ENCODE assay signal across 7 cellular contexts in the genomic region with DNA sequence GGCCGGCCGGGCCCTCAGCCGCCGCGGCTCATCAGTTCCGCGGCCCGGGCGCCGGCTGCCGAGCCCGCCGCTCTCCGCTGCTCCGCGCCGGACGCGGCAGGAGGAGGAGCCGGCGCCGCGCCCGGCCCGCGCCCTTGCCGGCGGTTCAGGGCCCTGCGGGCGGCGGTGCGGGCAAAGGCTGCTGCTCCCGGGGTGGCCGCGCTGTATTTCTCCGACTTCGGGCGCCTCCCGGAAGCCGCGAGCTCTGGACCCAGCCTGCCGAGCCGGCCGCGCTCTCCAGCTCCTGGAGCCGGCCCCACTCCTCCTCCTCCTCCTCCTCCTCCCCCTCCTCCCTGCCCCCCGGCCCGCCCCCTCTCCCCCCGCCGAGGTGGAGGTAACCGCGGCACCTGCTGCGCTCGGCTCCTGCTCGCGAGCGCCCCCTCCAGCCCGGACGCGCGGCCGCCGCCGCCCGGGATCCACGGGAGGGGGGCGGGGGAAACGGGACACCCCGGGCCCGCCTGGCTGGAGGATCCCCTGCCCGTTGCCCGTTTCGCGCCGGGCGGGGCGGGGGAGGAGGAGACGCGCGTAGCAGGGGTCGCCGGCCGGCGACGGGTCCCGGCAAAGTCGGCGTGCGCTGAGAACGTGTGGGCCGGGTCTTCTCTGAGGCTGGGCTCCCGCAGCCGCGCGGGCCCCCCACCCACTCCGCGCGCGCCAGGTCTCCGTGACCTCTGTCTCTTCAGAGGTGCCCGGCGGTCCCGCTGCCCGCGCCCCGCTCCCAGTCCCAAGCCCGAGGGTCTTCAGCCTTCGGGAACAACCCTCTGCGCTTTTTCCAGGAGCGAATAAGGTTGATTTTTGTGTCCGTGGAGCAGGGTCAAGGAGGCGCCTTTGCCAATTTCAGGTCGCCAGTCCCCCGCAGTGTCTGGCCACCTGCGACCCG. TPM values are rescaled to one million over a fixed set of nuclear protein-coding genes. Genes with fewer than 3 reads are reported as not detected.
DNase-seq lines count a peak whose midpoint lies in the region; ATAC-seq and TF ChIP-seq lines count a peak whose summit lies in the region.

A gene with protein sequence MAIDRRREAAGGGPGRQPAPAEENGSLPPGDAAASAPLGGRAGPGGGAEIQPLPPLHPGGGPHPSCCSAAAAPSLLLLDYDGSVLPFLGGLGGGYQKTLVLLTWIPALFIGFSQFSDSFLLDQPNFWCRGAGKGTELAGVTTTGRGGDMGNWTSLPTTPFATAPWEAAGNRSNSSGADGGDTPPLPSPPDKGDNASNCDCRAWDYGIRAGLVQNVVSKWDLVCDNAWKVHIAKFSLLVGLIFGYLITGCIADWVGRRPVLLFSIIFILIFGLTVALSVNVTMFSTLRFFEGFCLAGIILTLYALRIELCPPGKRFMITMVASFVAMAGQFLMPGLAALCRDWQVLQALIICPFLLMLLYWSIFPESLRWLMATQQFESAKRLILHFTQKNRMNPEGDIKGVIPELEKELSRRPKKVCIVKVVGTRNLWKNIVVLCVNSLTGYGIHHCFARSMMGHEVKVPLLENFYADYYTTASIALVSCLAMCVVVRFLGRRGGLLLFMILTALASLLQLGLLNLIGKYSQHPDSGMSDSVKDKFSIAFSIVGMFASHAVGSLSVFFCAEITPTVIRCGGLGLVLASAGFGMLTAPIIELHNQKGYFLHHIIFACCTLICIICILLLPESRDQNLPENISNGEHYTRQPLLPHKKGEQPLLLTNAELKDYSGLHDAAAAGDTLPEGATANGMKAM (minus strand): TSS at position 257 of the 916 bp plus-strand sequence. CDS start 491 bp downstream, outside the sequence.

- H3K4me1 ChIP-seq in HUES64 (ENCODE audit: insufficient read depth, low read length) (peaks cover 36% of the 10 kb centered on the region), right atrium auricular region (peaks cover 0 to 22% of the 10 kb centered on the region in 2 donors), psoas muscle (peaks cover 7% of the 10 kb centered on the region), upper lobe of right lung (peaks cover 6% of the 10 kb centered on the region)

- H3K4me3 Mint-ChIP-seq in activated naive CD8-positive, alpha-beta T cell treated with anti-CD3 and anti-CD28 coated beads, Interleukin-2, amount 50 U/mL, for 24 hours = peak within 1 kb of the TSS; percentile 67

- peak within 1 kb of the TSS; percentile 67 for H3K4me3 ChIP-seq in HUES64 (ENCODE audit: low read length)
- H3K4me3 ChIP-seq in SK-N-MC = peak within 1 kb of the TSS; percentile 87
- H3K4me3 ChIP-seq in right atrium auricular region = peak within 1 kb of the TSS; percentile 50 to 68
- peak within 1 kb of the TSS; percentile 78 for H3K4me3 ChIP-seq in psoas muscle
- H3K4me3 ChIP-seq in upper lobe of right lung = peak within 1 kb of the TSS; percentile 59

- H3K9me3 ChIP-seq in HUES64 (ENCODE audit: insufficient read depth, low read depth, low read length) (no peaks in the 10 kb centered on the region), SK-N-MC (ENCODE audit: low read depth, low read length) (no peaks in the 10 kb centered on the region), right atrium auricular region (no peaks in the 10 kb centered on the region), psoas muscle (no peaks in the 10 kb centered on the region), upper lobe of right lung (no peaks in the 10 kb centered on the region)

- peaks cover 4% of the 10 kb centered on the region for H3K4me1 Mint-ChIP-seq in activated naive CD8-positive, alpha-beta T cell treated with anti-CD3 and anti-CD28 coated beads, Interleukin-2, amount 50 U/mL, for 24 hours

- TF ChIP-seq CTCF in GM13977 (IDR thresholded peaks at IDR 0.05; ENCODE audit: extremely low read depth, insufficient read depth, missing control alignments) = peak; percentile 91
- TF ChIP-seq CTCF in right atrium auricular region (IDR thresholded peaks at IDR 0.05) = peak; percentile 95 to 97
- peak; percentile 74 for TF ChIP-seq CTCF in psoas muscle (IDR thresholded peaks at IDR 0.05)
- peak; percentile 63 for TF ChIP-seq CTCF in upper lobe of right lung (IDR thresholded peaks at IDR 0.05)

- ATAC-seq in activated naive CD8-positive, alpha-beta T cell treated with anti-CD3 and anti-CD28 coated beads, Interleukin-2, amount 50 U/mL, for 24 hours = peak; percentile 55
- peak; percentile 90 to 92 (median 90) for ATAC-seq in psoas muscle
- peak; percentile 93 for ATAC-seq in upper lobe of right lung

- H3K27me3 Mint-ChIP-seq in activated naive CD8-positive, alpha-beta T cell treated with anti-CD3 and anti-CD28 coated beads, Interleukin-2, amount 50 U/mL, for 24 hours = peaks cover 32% of the 10 kb centered on the region

- under 1% methylated on average over 110 of the region's 116 CpGs for WGBS in HUES64
- 0 to 1% (median 0%) methylated on average over 36 to 115 of the region's 116 CpGs for WGBS in psoas muscle, 3 donors

- intact Hi-C loops in psoas muscle (cut with DNase I) (loop anchor here (1.0 to 10.0 kb wide), 5 partner anchors 35 to 275 kb away; no protein-coding TSS in a partner anchor), upper lobe of right lung (cut with DNase I) (no loop called here)

- H3K36me3 Mint-ChIP-seq in activated naive CD8-positive, alpha-beta T cell treated with anti-CD3 and anti-CD28 coated beads, Interleukin-2, amount 50 U/mL, for 24 hours (ENCODE audit: low read depth) = no peaks in the 10 kb centered on the region

- DNase-seq in GM13977 (ENCODE audit: low spot score) = peak; percentile 94
- no peak for DNase-seq in SK-N-MC (ENCODE audit: low read depth, low spot score)
- peak; percentile 73 for DNase-seq in activated naive CD8-positive, alpha-beta T cell treated with anti-CD3 and anti-CD28 coated beads, Interleukin-2, amount 50 U/mL, for 24 hours
- DNase-seq in right atrium auricular region (ENCODE audit: low spot score) = no peak
- peak; percentile 76 to 88 for DNase-seq in psoas muscle
- DNase-seq in upper lobe of right lung = peak; percentile 90

- no peak within 1 kb of the TSS for H3K27ac Mint-ChIP-seq in activated naive CD8-positive, alpha-beta T cell treated with anti-CD3 and anti-CD28 coated beads, Interleukin-2, amount 50 U/mL, for 24 hours

- in situ Hi-C loops in GM13977 (cut with MboI; ENCODE audit: low pct_unique_long_range_greater_than_20kb, low sequenced_read_pairs, unreplicated experiment) = no loop called here

- H3K36me3 ChIP-seq in HUES64 (ENCODE audit: insufficient read depth, low read length) (no peaks in the 10 kb centered on the region), SK-N-MC (ENCODE audit: insufficient read depth, low read length) (no peaks in the 10 kb centered on the region), right atrium auricular region (no peaks in the 10 kb centered on the region), psoas muscle (ENCODE audit: insufficient read depth in 1 of 2, low read depth in 1 of 2) (no peaks in the 10 kb centered on the region), upper lobe of right lung (no peaks in the 10 kb centered on the region)

- H3K9ac ChIP-seq in HUES64 (ENCODE audit: low read depth, low read length) (peak within 1 kb of the TSS; percentile 52; the same call in 1 of the 2 replicates), SK-N-MC (ENCODE audit: insufficient read length) (peak within 1 kb of the TSS; percentile 69)

- no peaks in the 10 kb centered on the region for H3K9me3 Mint-ChIP-seq in activated naive CD8-positive, alpha-beta T cell treated with anti-CD3 and anti-CD28 coated beads, Interleukin-2, amount 50 U/mL, for 24 hours

- H3K27me3 ChIP-seq in HUES64 (ENCODE audit: insufficient read depth, low read length) (peaks cover 61% of the 10 kb centered on the region), right atrium auricular region (peaks cover 0 to 3% of the 10 kb centered on the region in 2 donors), psoas muscle (ENCODE audit: insufficient read depth in 3 of 3, low read length in 2 of 3) (no peaks in the 10 kb centered on the region), upper lobe of right lung (peaks cover 6% of the 10 kb centered on the region)

- no peak within 1 kb of the TSS for H3K27ac ChIP-seq in HUES64 (ENCODE audit: low read depth, low read length)
- no peak within 1 kb of the TSS for H3K27ac ChIP-seq in SK-N-MC
- peak within 1 kb of the TSS; percentile 44 to 64 for H3K27ac ChIP-seq in right atrium auricular region
- peak within 1 kb of the TSS; percentile 80 for H3K27ac ChIP-seq in psoas muscle
- no peak within 1 kb of the TSS for H3K27ac ChIP-seq in upper lobe of right lung

RNA-seq across cellular contexts. Expression of the gene that starts here (rescaled TPM):
- polyA plus RNA-seq in HUES64 (2013, experiment 1 of 2) = 11.7 TPM
- 12.4 TPM for polyA plus RNA-seq in HUES64 (2013, experiment 2 of 2)
- total RNA-seq in right atrium auricular region (1 to 10 TPM; 2.9 to 7.2 TPM), psoas muscle (10 to 100 TPM in 3 of 4 donors, 1 to 10 TPM in 1; 8.7 to 13.7 (median 13.2) TPM), upper lobe of right lung (19.2 TPM)
- 1 to 10 TPM; 4.6 to 7.8 (median 5.1) TPM for polyA plus RNA-seq in psoas muscle

Comparison
In these comparisons a context has a peak if more than half of its experiments do, and no peak if none do; other contexts are left out.
1. DNase-seq: peak in GM13977 (single experiment), activated naive CD8-positive, alpha-beta T cell treated with anti-CD3 and anti-CD28 coated beads, Interleukin-2, amount 50 U/mL, for 24 hours (single experiment), psoas muscle (2 of 2) and upper lobe of right lung (single experiment); none in SK-N-MC (single experiment) and right atrium auricular region (single experiment).
2. H3K27ac ChIP-seq: peak in right atrium auricular region (2 of 2) and psoas muscle (single experiment); none in HUES64 (single experiment), SK-N-MC (single experiment) and upper lobe of right lung (single experiment).
3. Peak in every context shown above with its lines, with median percentiles within 50 percentile points of each other: CTCF ChIP-seq, H3K4me3 ChIP-seq and ATAC-seq.